ENCODE assay signal across 12 cellular contexts in genomic region chr4:141375855-141376254, GRCh38.
DNase-seq lines count a peak whose midpoint lies in the region; ATAC-seq and TF ChIP-seq lines count a peak whose summit lies in the region.
"Had no signal": no experiment of that assay in that cellular context is flagged by ENCODE, and none has a peak within 500 bp of the region (broad histone marks: within the 10 kb centered on the region; RNA-seq: fewer than 3 reads in every experiment).

No MANE protein-coding gene starts in this region.

- H3K27ac Mint-ChIP-seq in T-cell = no peak overlapping the region
- H3K27ac Mint-ChIP-seq: brain; naive thymus-derived CD4-positive, alpha-beta T cell had no signal

- DNase-seq in AG09309 (ENCODE audit: low read depth) = peak; percentile 89
- peak; percentile 51 for DNase-seq in HS-5 (ENCODE audit: low read depth)
- DNase-seq in WERI-Rb-1 = no peak
- peak; percentile 32 for DNase-seq in hepatocyte (ENCODE audit: low spot score)
- no peak for DNase-seq in OCI-M2 (lab: John Stamatoyannopoulos, UW; ENCODE audit: unreplicated experiment)
- DNase-seq in T-cell = no peak
- DNase-seq in NCI-H2107 (lab: John Stamatoyannopoulos, UW) = no peak
- no peak for DNase-seq in globus pallidus (ENCODE audit: low spot score)
- DNase-seq: naive thymus-derived CD4-positive, alpha-beta T cell; substantia nigra had no signal

- H3K27ac ChIP-seq in WERI-Rb-1 (no peak overlapping the region), hepatocyte (no peak overlapping the region)
- H3K27ac ChIP-seq: SK-N-MC had no signal

- H3K4me3 ChIP-seq in AG09309 (ENCODE audit: control insufficient read depth, low read depth, low read length) (no peak overlapping the region), WERI-Rb-1 (ENCODE audit: low read depth, low read length) (no peak overlapping the region), hepatocyte (no peak overlapping the region)
- H3K4me3 ChIP-seq: SK-N-MC had no signal

- CTCF ChIA-PET in T-cell (lab: Charles Lee) = no interaction called here

- ATAC-seq in T-cell (replicated peaks in 1 of 4) = no peak
- ATAC-seq: naive thymus-derived CD4-positive, alpha-beta T cell had no signal

- H3K36me3 ChIP-seq in WERI-Rb-1 (no peaks in the 10 kb centered on the region), hepatocyte (replicated peaks; ENCODE audit: insufficient read depth, low read depth) (no peaks in the 10 kb centered on the region)

- no peaks in the 10 kb centered on the region for H3K9me2 ChIP-seq in hepatocyte (replicated peaks; ENCODE audit: insufficient read depth)

- no peak overlapping the region for H3K4me2 ChIP-seq in hepatocyte

- H3K9me3 ChIP-seq in WERI-Rb-1 (ENCODE audit: severe bottlenecking) (peaks cover 5% of the 10 kb centered on the region), hepatocyte (ENCODE audit: low read depth) (no peaks in the 10 kb centered on the region)

- H3K27me3 ChIP-seq in WERI-Rb-1 (ENCODE audit: insufficient read depth, low read depth, severe bottlenecking) (no peaks in the 10 kb centered on the region), hepatocyte (no peaks in the 10 kb centered on the region)

- H3K79me2 ChIP-seq in hepatocyte = no peaks in the 10 kb centered on the region

- no peaks in the 10 kb centered on the region for H3K4me1 ChIP-seq in hepatocyte (ENCODE audit: insufficient read depth)

- no peak overlapping the region for H2AFZ ChIP-seq in hepatocyte

- H3K27me3 Mint-ChIP-seq in T-cell = peaks cover 20 to 25% of the 10 kb centered on the region in 2 donors
- H3K27me3 Mint-ChIP-seq: brain had no signal

- no peaks in the 10 kb centered on the region for H3K4me1 Mint-ChIP-seq in T-cell
- H3K4me1 Mint-ChIP-seq: brain; naive thymus-derived CD4-positive, alpha-beta T cell had no signal

- H4K20me1 ChIP-seq in hepatocyte (ENCODE audit: insufficient read depth, poor library complexity, severe bottlenecking) = no peaks in the 10 kb centered on the region

- TF ChIP-seq CTCF in AG09309 (IDR thresholded peaks at IDR 0.05; ENCODE audit: control insufficient read depth, insufficient read depth, low read depth, low read length, missing control alignments) = peak; percentile 87
- TF ChIP-seq CTCF in WERI-Rb-1 (IDR thresholded peaks at IDR 0.05; ENCODE audit: low read depth, low read length) = peak; percentile 39
- TF ChIP-seq CTCF in hepatocyte (IDR thresholded peaks at IDR 0.05; ENCODE audit: poor library complexity) = peak; percentile 8

- POLR2A ChIA-PET in T-cell (lab: Charles Lee) = no interaction called here

- H3K9me3 Mint-ChIP-seq in T-cell = peaks cover 0 to 10% (median 4%) of the 10 kb centered on the region in 3 donors

- H3K4me3 Mint-ChIP-seq in T-cell = no peak overlapping the region
- H3K4me3 Mint-ChIP-seq: brain; naive thymus-derived CD4-positive, alpha-beta T cell had no signal

- no peaks in the 10 kb centered on the region for H3K36me3 Mint-ChIP-seq in T-cell
- H3K36me3 Mint-ChIP-seq: brain had no signal

- 37% methylated on average over 2 of the region's 2 CpGs for WGBS in hepatocyte (ENCODE audit: low lambda C conversion rate, missing lambda C conversion rate)

Comparison
In these comparisons a context has a peak if more than half of its experiments do, and no peak if none do; other contexts are left out.
1. DNase-seq: peak in AG09309 (single experiment), HS-5 (single experiment) and hepatocyte (single experiment); none in WERI-Rb-1 (single experiment), OCI-M2 (single experiment), T-cell (0 of 34), NCI-H2107 (single experiment) and globus pallidus (single experiment).
2. CTCF ChIP-seq: peak in every context shown above with its lines; median percentile 87 in AG09309; 39 in WERI-Rb-1; 8 in hepatocyte.